In the genomic region with DNA sequence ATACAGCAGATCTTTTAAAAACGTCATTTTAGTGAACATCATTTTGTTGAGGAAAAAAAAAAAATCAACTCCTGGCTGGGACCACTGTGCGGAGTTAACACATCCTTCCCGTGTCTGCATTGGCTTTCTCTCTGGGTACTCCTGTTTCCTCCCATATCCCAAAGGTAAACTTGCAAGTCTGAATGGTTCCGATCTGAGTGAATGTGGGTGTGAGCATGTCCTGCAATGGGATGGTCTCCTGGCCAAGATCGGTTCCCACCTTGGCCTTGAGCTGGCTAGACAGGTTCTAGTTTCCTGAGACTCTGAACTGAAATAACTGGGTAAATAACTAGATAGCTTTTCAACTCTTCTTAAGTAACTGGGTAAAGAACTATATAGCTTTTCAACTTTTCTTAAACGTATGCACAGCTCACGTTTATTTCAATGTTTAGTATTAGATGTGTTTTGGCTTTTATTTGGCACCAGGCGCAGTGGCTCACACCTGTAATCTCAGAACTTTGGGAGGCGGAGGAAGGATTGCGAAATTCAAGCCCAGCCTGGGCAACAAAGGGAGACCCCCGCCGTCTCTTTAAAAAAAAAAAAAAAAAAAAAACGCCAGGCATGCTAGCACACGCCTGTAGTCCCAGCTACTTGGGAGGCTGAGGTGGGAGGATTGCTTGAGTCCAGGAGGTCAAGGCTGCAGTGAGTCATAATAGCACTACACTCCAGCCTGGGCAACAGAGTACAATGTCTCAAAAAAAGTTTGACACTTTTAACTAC, we compare ENCODE assay signal across 14 cellular contexts. TPM values are rescaled to one million over a fixed set of nuclear protein-coding genes. Genes with fewer than 3 reads are reported as not detected.
A peak's percentile ranks its signal among the peaks of the same experiment; 100 is the strongest.
DNase-seq lines count a peak whose midpoint lies in the region; ATAC-seq and TF ChIP-seq lines count a peak whose summit lies in the region.
"Had no signal": no experiment of that assay in that cellular context is flagged by ENCODE, and none has a peak within 500 bp of the region (broad histone marks: within the 10 kb centered on the region; RNA-seq: fewer than 3 reads in every experiment).

No MANE protein-coding gene starts in this region.

- CTCF ChIA-PET in activated naive CD4-positive, alpha-beta T cell treated with anti-CD3 and anti-CD28 coated beads for 36 hours (lab: Charles Lee), result no interaction called here
- CTCF ChIA-PET in Panc1 (lab: Charles Lee), result no interaction called here
- CTCF ChIA-PET in MCF 10A (lab: Yijun Ruan, JAX), result no interaction called here

- peak overlapping the region; percentile 87 for H3K27ac Mint-ChIP-seq in activated naive CD4-positive, alpha-beta T cell treated with anti-CD3 and anti-CD28 coated beads for 36 hours
- H3K27ac Mint-ChIP-seq in endothelial cell (ENCODE audit: unreplicated experiment) (peak overlapping the region; percentile 66), MCF 10A (ENCODE audit: low read depth, unreplicated experiment) (no peak overlapping the region)

- no peaks in the 10 kb centered on the region for H3K27me3 ChIP-seq in Panc1 (ENCODE audit: control insufficient read depth, insufficient read depth, low read length)
- H3K27me3 ChIP-seq in stomach smooth muscle (ENCODE audit: control insufficient read depth in 1 of 2, insufficient read depth in 2 of 2, low read length in 2 of 2), result no peaks in the 10 kb centered on the region
- H3K27me3 ChIP-seq: cardiac muscle cell, spleen had no signal

- H3K9me3 ChIP-seq in Panc1 (ENCODE audit: control insufficient read depth, insufficient read depth, low read depth, low read length) (no peaks in the 10 kb centered on the region), stomach smooth muscle (ENCODE audit: control insufficient read depth in 2 of 2, low read length in 2 of 2) (no peaks in the 10 kb centered on the region)
- H3K9me3 ChIP-seq: spleen had no signal

- H3K27ac ChIP-seq in Panc1 (ENCODE audit: low read length) (no peak overlapping the region), stomach smooth muscle (ENCODE audit: low read length) (peak overlapping the region; percentile 31)

- H3K4me1 Mint-ChIP-seq in activated naive CD4-positive, alpha-beta T cell treated with anti-CD3 and anti-CD28 coated beads for 36 hours (ENCODE audit: low read depth), result peaks cover 52% of the 10 kb centered on the region
- H3K4me1 Mint-ChIP-seq in endothelial cell (ENCODE audit: unreplicated experiment), result peaks cover 2% of the 10 kb centered on the region
- H3K4me1 Mint-ChIP-seq in MCF 10A (ENCODE audit: insufficient read depth, unreplicated experiment), result no peaks in the 10 kb centered on the region

- peaks cover 55% of the 10 kb centered on the region for H3K36me3 Mint-ChIP-seq in activated naive CD4-positive, alpha-beta T cell treated with anti-CD3 and anti-CD28 coated beads for 36 hours (ENCODE audit: low read depth)
- H3K36me3 Mint-ChIP-seq in endothelial cell (ENCODE audit: low read depth, unreplicated experiment) (peaks cover 4% of the 10 kb centered on the region), MCF 10A (ENCODE audit: insufficient read depth, unreplicated experiment) (peaks cover 87% of the 10 kb centered on the region)

- H3K4me1 ChIP-seq in Panc1 (ENCODE audit: control insufficient read depth, insufficient read depth, low read length) (no peaks in the 10 kb centered on the region), stomach smooth muscle (ENCODE audit: control insufficient read depth, insufficient read depth, low read length) (no peaks in the 10 kb centered on the region)

- no peaks in the 10 kb centered on the region for H3K27me3 Mint-ChIP-seq in activated naive CD4-positive, alpha-beta T cell treated with anti-CD3 and anti-CD28 coated beads for 36 hours (ENCODE audit: low read depth)
- H3K27me3 Mint-ChIP-seq in endothelial cell (ENCODE audit: unreplicated experiment) (peaks cover 2% of the 10 kb centered on the region), MCF 10A (ENCODE audit: insufficient read depth, unreplicated experiment) (no peaks in the 10 kb centered on the region)
- H3K27me3 Mint-ChIP-seq: naive thymus-derived CD8-positive, alpha-beta T cell had no signal

- POLR2A ChIA-PET in Panc1 (lab: Charles Lee) (interaction anchor here (0.6 kb wide), 1 partner anchor 13 kb away, joined by 4 read pairs; no protein-coding TSS in a partner anchor), MCF 10A (lab: Yijun Ruan, JAX) (interaction anchor here (0.7 to 1.8 kb wide), 4 partner anchors 13 to 865 kb away, joined by 3 to 5 read pairs (median 4); partner anchors contain the start of gene RBMX)

- BruUV-seq in Panc1 (replicated peaks; lab: Mats Ljungman, UMichigan) (TSS peak; percentile 11), MCF 10A (replicated peaks; lab: Mats Ljungman, UMichigan) (no TSS peak)

- in situ Hi-C loops in Panc1 (cut with HindIII; ENCODE audit: low pct_unique_long_range_greater_than_20kb, low sequenced_read_pairs), result no loop called here

- intact Hi-C loops in activated naive CD4-positive, alpha-beta T cell treated with anti-CD3 and anti-CD28 coated beads for 36 hours (cut with micrococcal nuclease), result loop anchor here (2.0 to 5.0 kb wide), 3 partner anchors 46 to 154 kb away; partner anchors contain the start of gene ARHGEF6
- intact Hi-C loops in Panc1 (cut with micrococcal nuclease; ENCODE audit: unreplicated experiment), result no loop called here
- intact Hi-C loops in MCF 10A (cut with micrococcal nuclease), result no loop called here

- no peak for DNase-seq in activated naive CD4-positive, alpha-beta T cell treated with anti-CD3 and anti-CD28 coated beads for 36 hours
- DNase-seq in activated naive CD4-positive, alpha-beta T cell treated with anti-CD3 and anti-CD28 coated beads, Interleukin-2, amount 50 U/mL, for 16 hours, result no peak
- DNase-seq in Panc1 (ENCODE audit: low read depth, low spot score), result no peak
- DNase-seq in endothelial cell (ENCODE audit: low spot score), result no peak
- DNase-seq in MCF 10A (ENCODE audit: unreplicated experiment), result no peak
- DNase-seq in GM19238 (ENCODE audit: insufficient read length, low spot score), result no peak
- DNase-seq: AML-193; naive thymus-derived CD8-positive, alpha-beta T cell; NCI-H146; spleen had no signal

- 0 out of 2 replicates have a peak, but pooled peaks have one; percentile 29 for ATAC-seq in Panc1
- ATAC-seq in GM19397 (IDR thresholded peaks at IDR 0.05; ENCODE audit: unreplicated experiment), result no peak
- ATAC-seq: esophagus mucosa had no signal

- H3K9me3 Mint-ChIP-seq in activated naive CD4-positive, alpha-beta T cell treated with anti-CD3 and anti-CD28 coated beads for 36 hours, result no peaks in the 10 kb centered on the region
- H3K9me3 Mint-ChIP-seq in endothelial cell (ENCODE audit: unreplicated experiment) (no peaks in the 10 kb centered on the region), MCF 10A (ENCODE audit: unreplicated experiment) (no peaks in the 10 kb centered on the region)
- H3K9me3 Mint-ChIP-seq: naive thymus-derived CD8-positive, alpha-beta T cell had no signal

- no peak overlapping the region for H3K9ac ChIP-seq in stomach smooth muscle (ENCODE audit: low read length in 2 of 2)

- H3K4me3 Mint-ChIP-seq in activated naive CD4-positive, alpha-beta T cell treated with anti-CD3 and anti-CD28 coated beads for 36 hours, result peak overlapping the region; percentile 32
- H3K4me3 Mint-ChIP-seq in endothelial cell (ENCODE audit: unreplicated experiment) (no peak overlapping the region), MCF 10A (ENCODE audit: unreplicated experiment) (no peak overlapping the region)
- H3K4me3 Mint-ChIP-seq: naive thymus-derived CD8-positive, alpha-beta T cell had no signal

- TF ChIP-seq CTCF in Panc1 (IDR thresholded peaks at IDR 0.05), result no peak
- TF ChIP-seq CTCF in endothelial cell (IDR thresholded peaks at IDR 0.05; ENCODE audit: unreplicated experiment), result no peak
- TF ChIP-seq CTCF in MCF 10A (IDR thresholded peaks at IDR 0.05; ENCODE audit: unreplicated experiment), result no peak

- H3K36me3 ChIP-seq in Panc1 (ENCODE audit: control insufficient read depth, insufficient read depth, low read length), result peaks cover 39% of the 10 kb centered on the region
- peaks cover 2 to 21% of the 10 kb centered on the region in 2 donors for H3K36me3 ChIP-seq in stomach smooth muscle (ENCODE audit: control insufficient read depth in 2 of 2, insufficient read depth in 2 of 2, low read length in 2 of 2)

- H3K4me3 ChIP-seq in Panc1 (ENCODE audit: low read depth in 2 of 2, low read length in 2 of 2) (no peak overlapping the region), stomach smooth muscle (ENCODE audit: low read length in 2 of 2) (no peak overlapping the region)
- H3K4me3 ChIP-seq: cardiac muscle cell, spleen had no signal

RNA-seq across cellular contexts. Expression of gene RBMX, which starts 14.0 kb away (rescaled TPM):
- total RNA-seq in activated naive CD4-positive, alpha-beta T cell treated with anti-CD3 and anti-CD28 coated beads for 36 hours, result 100 to 1,000 TPM; 278 to 280 TPM
- total RNA-seq in Panc1 (2021; ENCODE audit: unreplicated experiment) (239 TPM), endothelial cell (ENCODE audit: unreplicated experiment) (267 TPM), MCF 10A (2022) (271 and 333 TPM in 2 replicates)
- 145 TPM for polyA plus RNA-seq in Panc1 (2012; ENCODE audit: insufficient read length)
